8 cellular contexts compared by ENCODE assay signal in genomic region chr12:39990122-39991101, GRCh38.
DNase-seq lines count a peak whose midpoint lies in the region; ATAC-seq and FAIRE-seq lines count a peak whose summit lies in the region.

No MANE protein-coding gene starts in this region.

- intact Hi-C loops in posterior vena cava (cut with DNase I) = no loop called here

- peak; percentile 74 for FAIRE-seq in GM18507 (lab: Jason Lieb, UNC)

- ATAC-seq in HG02943 (IDR thresholded peaks at IDR 0.05; ENCODE audit: low read depth, unreplicated experiment) = peak; percentile 89

- DNase-seq in AG08396 (ENCODE audit: low spot score) = peak; percentile 41
- no peak for DNase-seq in GM18507 (ENCODE audit: extremely low spot score, insufficient read length, low read depth)
- peak; percentile 63 to 67 for DNase-seq in NOMO-1 (lab: John Stamatoyannopoulos, UW; ENCODE audit: unreplicated experiment in 2 of 2)
- DNase-seq in activated T-cell treated with anti-CD3 and anti-CD28 coated beads, Interleukin-2, amount 50 U/mL, for 1 hour = peak; percentile 53
- peak; percentile 13 for DNase-seq in fibroblast of the conjunctiva (ENCODE audit: low read depth)
- DNase-seq in posterior vena cava (ENCODE audit: low spot score) = peak; percentile 78
- no peak for DNase-seq in putamen (ENCODE audit: low spot score)

Comparison
In these comparisons a context has a peak if more than half of its experiments do, and no peak if none do; other contexts are left out.
1. DNase-seq: peak in AG08396 (single experiment), NOMO-1 (2 of 2), activated T-cell treated with anti-CD3 and anti-CD28 coated beads, Interleukin-2, amount 50 U/mL, for 1 hour (single experiment), fibroblast of the conjunctiva (single experiment) and posterior vena cava (single experiment); none in GM18507 (single experiment) and putamen (single experiment).